In the genomic region with DNA sequence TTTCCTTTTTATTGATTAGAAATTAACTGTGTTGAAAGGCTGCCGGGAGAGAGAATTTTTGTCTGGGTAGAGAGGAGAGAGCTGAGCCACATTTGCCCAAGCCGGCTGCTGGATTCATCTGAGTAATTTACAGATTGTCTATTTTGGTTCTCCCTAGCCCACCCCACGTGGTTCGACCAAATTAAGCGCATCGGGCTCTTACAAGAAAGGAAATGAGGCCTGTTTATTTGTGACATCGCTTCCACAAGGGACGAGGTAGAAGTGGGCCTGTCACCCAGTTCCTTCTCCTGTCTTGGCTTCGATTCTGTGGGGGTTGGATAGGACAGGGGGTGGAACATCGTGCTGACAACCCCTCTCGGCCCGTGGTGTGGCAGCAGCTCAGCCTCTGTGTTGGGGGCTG, we compare ENCODE assay signal across 12 cellular contexts. TPM values are rescaled to one million over a fixed set of nuclear protein-coding genes. Genes with fewer than 3 reads are reported as not detected.
DNase-seq lines count a peak whose midpoint lies in the region; ATAC-seq and TF ChIP-seq lines count a peak whose summit lies in the region.
"Had no signal": no experiment of that assay in that cellular context is flagged by ENCODE, and none has a peak within 500 bp of the region (broad histone marks: within the 10 kb centered on the region; RNA-seq: fewer than 3 reads in every experiment).

No MANE protein-coding gene starts in this region.

- H3K27ac ChIP-seq in H9 (ENCODE audit: insufficient read length, low read depth, low read length) (no peak overlapping the region), MM.1S (ENCODE audit: low read length) (no peak overlapping the region), tibial nerve (peak overlapping the region in 2 of 4 donors; percentile 13 to 29)
- no peak overlapping the region for H3K27ac ChIP-seq in naive thymus-derived CD4-positive, alpha-beta T cell (ENCODE audit: low read depth, low read length)
- H3K27ac ChIP-seq: HL-60 had no signal

- H3K9ac ChIP-seq in H9 (ENCODE audit: extremely low read depth, insufficient read length, low read length): no peak overlapping the region
- no peak overlapping the region for H3K9ac ChIP-seq in MM.1S (ENCODE audit: low read length)

- H3K4me1 ChIP-seq in H9 (ENCODE audit: insufficient read depth, low read length): no peaks in the 10 kb centered on the region; the same call in 1 of the 2 replicates
- peaks cover 10% of the 10 kb centered on the region for H3K4me1 ChIP-seq in MM.1S (ENCODE audit: low read length)
- no peaks in the 10 kb centered on the region for H3K4me1 ChIP-seq in naive thymus-derived CD4-positive, alpha-beta T cell (ENCODE audit: control insufficient read depth in 2 of 2, insufficient read depth in 2 of 2, low read length in 2 of 2)
- H3K4me1 ChIP-seq in tibial nerve: no peaks in the 10 kb centered on the region

- H3K27me3 Mint-ChIP-seq in H9 (ENCODE audit: low read depth): no peaks in the 10 kb centered on the region
- peaks cover 0 to 9% (median 6%) of the 10 kb centered on the region in 5 donors for H3K27me3 Mint-ChIP-seq in naive thymus-derived CD4-positive, alpha-beta T cell
- H3K27me3 Mint-ChIP-seq in activated T-helper 2 cell treated with anti-CD3 and anti-CD28 coated beads, Interferon-gamma antibody, Interleukin-2, Interleukin-4, amounts not matched to agents 10 μg/mL and 5 μg/mL and 100 μg/mL, durations not matched to agents 14 hours and 24 hours and 36 hours (ENCODE audit: low read depth): no peaks in the 10 kb centered on the region
- peaks cover 4% of the 10 kb centered on the region for H3K27me3 Mint-ChIP-seq in stimulated activated naive CD8-positive, alpha-beta T cell treated with anti-CD3 and anti-CD28 coated beads, Interleukin-15, amount 100 ng/mL, for 72 hours

- TF ChIP-seq CTCF in H9 (conservative IDR thresholded peaks at IDR 0.05) (no peak), MM.1S (IDR thresholded peaks at IDR 0.05; ENCODE audit: low read length) (no peak), tibial nerve (IDR thresholded peaks at IDR 0.05) (no peak)

- H4K8ac ChIP-seq in H9 (replicated peaks; ENCODE audit: insufficient read length, low read depth, low read length): no peak overlapping the region

- no peak for TF ChIP-seq POLR2A in tibial nerve (IDR thresholded peaks at IDR 0.05)

- H3K79me2 ChIP-seq in H9 (ENCODE audit: insufficient read depth, low read length) (no peaks in the 10 kb centered on the region), MM.1S (ENCODE audit: low read length) (no peaks in the 10 kb centered on the region)

- H3T11ph ChIP-seq in H9 (ENCODE audit: low read length): no peak overlapping the region

- WGBS in H9 (ENCODE audit: extremely low coverage, insufficient read length, low lambda C conversion rate): no CpG with 5 or more reads among the region's 12 CpGs
- 62 to 70% methylated on average over 12 of the region's 12 CpGs for WGBS in tibial nerve, 2 donors

- no peaks in the 10 kb centered on the region for H3K36me3 ChIP-seq in MM.1S (replicated peaks; ENCODE audit: insufficient read depth, low read length)
- H3K36me3 ChIP-seq in naive thymus-derived CD4-positive, alpha-beta T cell (ENCODE audit: control insufficient read depth in 2 of 3, insufficient read depth in 3 of 3, low read length in 3 of 3): no peaks in the 10 kb centered on the region
- no peaks in the 10 kb centered on the region for H3K36me3 ChIP-seq in tibial nerve

- H3K9me3 ChIP-seq in H9 (ENCODE audit: control insufficient read depth, low read depth, low read length) (no peaks in the 10 kb centered on the region), MM.1S (replicated peaks; ENCODE audit: insufficient read depth, low read length) (no peaks in the 10 kb centered on the region), tibial nerve (peaks cover 0 to 4% (median 0%) of the 10 kb centered on the region in 4 donors)
- peaks cover 0 to 8% (median 0%) of the 10 kb centered on the region in 3 experiments for H3K9me3 ChIP-seq in naive thymus-derived CD4-positive, alpha-beta T cell (ENCODE audit: control insufficient read depth in 2 of 3, low read length in 3 of 3)

- intact Hi-C loops in naive thymus-derived CD4-positive, alpha-beta T cell (cut with micrococcal nuclease): no loop called here
- intact Hi-C loops in activated T-helper 2 cell treated with anti-CD3 and anti-CD28 coated beads, Interferon-gamma antibody, Interleukin-2, Interleukin-4, amounts not matched to agents 10 μg/mL and 5 μg/mL and 100 μg/mL, durations not matched to agents 14 hours and 24 hours and 36 hours (cut with micrococcal nuclease): no loop called here

- ATAC-seq in GM18867 (IDR thresholded peaks at IDR 0.05; ENCODE audit: unreplicated experiment): peak; percentile 39
- peak; percentile 26 for ATAC-seq in naive thymus-derived CD4-positive, alpha-beta T cell
- no peak for ATAC-seq in stimulated activated naive CD8-positive, alpha-beta T cell treated with anti-CD3 and anti-CD28 coated beads, Interleukin-15, amount 100 ng/mL, for 72 hours

- no peaks in the 10 kb centered on the region for H4K20me1 ChIP-seq in H9 (ENCODE audit: control insufficient read depth, insufficient read depth, insufficient read length)
- H4K20me1 ChIP-seq in MM.1S (ENCODE audit: insufficient read depth, low read length): no peaks in the 10 kb centered on the region

- H2BK12ac ChIP-seq in H9 (ENCODE audit: insufficient read length, low read depth, low read length): no peak overlapping the region

- peak overlapping the region in 2 of 3 experiments; percentile 24 to 68; a peak in 3 of 7 replicates for H3K27ac Mint-ChIP-seq in H9
- no peak overlapping the region for H3K27ac Mint-ChIP-seq in naive thymus-derived CD4-positive, alpha-beta T cell
- H3K27ac Mint-ChIP-seq in activated T-helper 2 cell treated with anti-CD3 and anti-CD28 coated beads, Interferon-gamma antibody, Interleukin-2, Interleukin-4, amounts not matched to agents 10 μg/mL and 5 μg/mL and 100 μg/mL, durations not matched to agents 14 hours and 24 hours and 36 hours: no peak overlapping the region
- no peak overlapping the region for H3K27ac Mint-ChIP-seq in stimulated activated naive CD8-positive, alpha-beta T cell treated with anti-CD3 and anti-CD28 coated beads, Interleukin-15, amount 100 ng/mL, for 72 hours
- H3K27ac Mint-ChIP-seq: mesothelial cell of epicardium had no signal

- no peak for DNase-seq in H9
- no peak for DNase-seq in MM.1S
- no peak for DNase-seq in naive thymus-derived CD4-positive, alpha-beta T cell
- no peak for DNase-seq in activated T-helper 2 cell treated with anti-CD3 and anti-CD28 coated beads, Interferon-gamma antibody, Interleukin-2, Interleukin-4, amounts not matched to agents 10 μg/mL and 5 μg/mL and 100 μg/mL, durations not matched to agents 14 hours and 24 hours and 36 hours (ENCODE audit: low spot score)
- DNase-seq in tibial nerve (ENCODE audit: low spot score in 2 of 2): no peak
- DNase-seq in DMS79 treated with DMSO at 0.1 percent for 48 hours (lab: John Stamatoyannopoulos, UW): no peak
- DNase-seq in stimulated activated naive CD8-positive, alpha-beta T cell treated with anti-CD3 and anti-CD28 coated beads, Interleukin-15, amount 100 ng/mL, for 72 hours: no peak
- DNase-seq: activated CD4-positive, alpha-beta T cell treated with anti-CD3 and anti-CD28 coated beads for 4 hours; NCI-H69 had no signal

- H3K23me2 ChIP-seq in H9 (ENCODE audit: insufficient read length, low read depth, low read length, poor library complexity, severe bottlenecking): no peaks in the 10 kb centered on the region

- H4K5ac ChIP-seq in H9 (ENCODE audit: insufficient read length, low read depth, low read length): no peak overlapping the region

- no peak overlapping the region for H2BK5ac ChIP-seq in H9 (ENCODE audit: insufficient read length, low read length)

- H3K18ac ChIP-seq in H9 (ENCODE audit: insufficient read length, low read depth, low read length): no peak overlapping the region

- H3K4me3 Mint-ChIP-seq in H9: no peak overlapping the region
- no peak overlapping the region for H3K4me3 Mint-ChIP-seq in naive thymus-derived CD4-positive, alpha-beta T cell
- no peak overlapping the region for H3K4me3 Mint-ChIP-seq in activated T-helper 2 cell treated with anti-CD3 and anti-CD28 coated beads, Interferon-gamma antibody, Interleukin-2, Interleukin-4, amounts not matched to agents 10 μg/mL and 5 μg/mL and 100 μg/mL, durations not matched to agents 14 hours and 24 hours and 36 hours (ENCODE audit: low read depth)
- no peak overlapping the region for H3K4me3 Mint-ChIP-seq in stimulated activated naive CD8-positive, alpha-beta T cell treated with anti-CD3 and anti-CD28 coated beads, Interleukin-15, amount 100 ng/mL, for 72 hours
- H3K4me3 Mint-ChIP-seq: mesothelial cell of epicardium had no signal

- H3K9me2 ChIP-seq in MM.1S (replicated peaks; ENCODE audit: insufficient read depth, low read length): no peaks in the 10 kb centered on the region

- H3K4me3 ChIP-seq in MM.1S (ENCODE audit: low read length): no peak overlapping the region
- H3K4me3 ChIP-seq in naive thymus-derived CD4-positive, alpha-beta T cell (ENCODE audit: low read length): no peak overlapping the region
- no peak overlapping the region for H3K4me3 ChIP-seq in tibial nerve

- H3K27me3 ChIP-seq in H9 (ENCODE audit: insufficient read depth, low read length) (no peaks in the 10 kb centered on the region), MM.1S (replicated peaks; ENCODE audit: insufficient read depth, low read length) (no peaks in the 10 kb centered on the region; the same call in 1 of the 2 replicates), tibial nerve (no peaks in the 10 kb centered on the region)
- H3K27me3 ChIP-seq in naive thymus-derived CD4-positive, alpha-beta T cell (ENCODE audit: control insufficient read depth in 2 of 2, insufficient read depth in 2 of 2, low read length in 2 of 2): no peaks in the 10 kb centered on the region

- no peak overlapping the region for H3K14ac ChIP-seq in H9 (ENCODE audit: insufficient read depth, low read length)

- H2BK120ac ChIP-seq in H9 (ENCODE audit: low read depth, low read length, poor library complexity, severe bottlenecking): no peak overlapping the region

- CTCF ChIA-PET in naive thymus-derived CD4-positive, alpha-beta T cell (lab: Charles Lee): no interaction called here

- H3K9me3 Mint-ChIP-seq in H9: peaks cover 4 to 8% of the 10 kb centered on the region in 2 experiments; a peak in 4 of 5 replicates
- peaks cover 0 to 18% (median 6%) of the 10 kb centered on the region in 11 donors for H3K9me3 Mint-ChIP-seq in naive thymus-derived CD4-positive, alpha-beta T cell
- peaks cover 8% of the 10 kb centered on the region for H3K9me3 Mint-ChIP-seq in activated T-helper 2 cell treated with anti-CD3 and anti-CD28 coated beads, Interferon-gamma antibody, Interleukin-2, Interleukin-4, amounts not matched to agents 10 μg/mL and 5 μg/mL and 100 μg/mL, durations not matched to agents 14 hours and 24 hours and 36 hours
- peaks cover 13 to 17% of the 10 kb centered on the region in 2 donors for H3K9me3 Mint-ChIP-seq in stimulated activated naive CD8-positive, alpha-beta T cell treated with anti-CD3 and anti-CD28 coated beads, Interleukin-15, amount 100 ng/mL, for 72 hours

- POLR2A ChIA-PET in naive thymus-derived CD4-positive, alpha-beta T cell (lab: Charles Lee): no interaction called here

- H3K79me1 ChIP-seq in H9 (ENCODE audit: insufficient read depth, low read depth, low read length, poor library complexity, severe bottlenecking): no peaks in the 10 kb centered on the region

- H3K36me3 Mint-ChIP-seq in H9 (ENCODE audit: insufficient read depth in 1 of 3, low read depth in 3 of 3): peaks cover 0 to 6% (median 3%) of the 10 kb centered on the region in 3 experiments; a peak in 2 of 7 replicates
- H3K36me3 Mint-ChIP-seq in naive thymus-derived CD4-positive, alpha-beta T cell: peaks cover 0 to 4% (median 0%) of the 10 kb centered on the region in 5 donors
- no peaks in the 10 kb centered on the region for H3K36me3 Mint-ChIP-seq in activated T-helper 2 cell treated with anti-CD3 and anti-CD28 coated beads, Interferon-gamma antibody, Interleukin-2, Interleukin-4, amounts not matched to agents 10 μg/mL and 5 μg/mL and 100 μg/mL, durations not matched to agents 14 hours and 24 hours and 36 hours (ENCODE audit: low read depth)

- no peak for TF ChIP-seq EP300 in tibial nerve (IDR thresholded peaks at IDR 0.05)

- H2AFZ ChIP-seq in H9 (ENCODE audit: low read length) (no peak overlapping the region), MM.1S (ENCODE audit: low read length) (0 out of 2 replicates have a peak overlapping the region, but pooled peaks have one; percentile 29)

- H3K4ac ChIP-seq in H9 (ENCODE audit: low read depth, low read length): no peak overlapping the region

- H3K56ac ChIP-seq in H9 (ENCODE audit: insufficient read length, low read depth, low read length): no peak overlapping the region

- H2BK20ac ChIP-seq in H9 (ENCODE audit: low read depth, low read length, poor library complexity, severe bottlenecking): no peak overlapping the region

- H3K23ac ChIP-seq in H9 (ENCODE audit: insufficient read length, low read depth, low read length): no peak overlapping the region

- no peak overlapping the region for H2BK15ac ChIP-seq in H9 (ENCODE audit: low read depth, low read length)

- H3K4me2 ChIP-seq in H9 (ENCODE audit: insufficient read depth, insufficient read length, low read length) (no peak overlapping the region), MM.1S (ENCODE audit: low read depth, low read length) (peak overlapping the region; percentile 43; the same call in 1 of the 2 replicates)

- H3F3A ChIP-seq in MM.1S (ENCODE audit: insufficient read depth, low read length): no peaks in the 10 kb centered on the region

- H3K4me1 Mint-ChIP-seq in H9: peaks cover 15 to 23% of the 10 kb centered on the region in 2 experiments
- H3K4me1 Mint-ChIP-seq in naive thymus-derived CD4-positive, alpha-beta T cell: peaks cover 0 to 4% (median 0%) of the 10 kb centered on the region in 7 donors
- no peaks in the 10 kb centered on the region for H3K4me1 Mint-ChIP-seq in activated T-helper 2 cell treated with anti-CD3 and anti-CD28 coated beads, Interferon-gamma antibody, Interleukin-2, Interleukin-4, amounts not matched to agents 10 μg/mL and 5 μg/mL and 100 μg/mL, durations not matched to agents 14 hours and 24 hours and 36 hours (ENCODE audit: low read depth)
- H3K4me1 Mint-ChIP-seq in stimulated activated naive CD8-positive, alpha-beta T cell treated with anti-CD3 and anti-CD28 coated beads, Interleukin-15, amount 100 ng/mL, for 72 hours: no peaks in the 10 kb centered on the region
- H3K4me1 Mint-ChIP-seq: mesothelial cell of epicardium had no signal

- no peak overlapping the region for H2AK5ac ChIP-seq in H9 (ENCODE audit: insufficient read length, low read length)

- no peak overlapping the region for H4K91ac ChIP-seq in H9 (ENCODE audit: insufficient read length, low read depth, low read length)

RNA-seq across cellular contexts. Expression of a gene that starts 42.9 kb away (rescaled TPM):
- total RNA-seq in H9 (2021) (2.6 and 3.0 TPM in 2 replicates), tibial nerve (10 to 100 TPM in 2 of 4 donors, 1 to 10 TPM in 2; 8.1 to 33.9 (median 12.7) TPM)
- total RNA-seq in naive thymus-derived CD4-positive, alpha-beta T cell: 1 to 10 TPM in 1 of 5 experiments, under 1 TPM in 2, not detected in 2; 0.08 to 3.6 (median 0.24) TPM
- not detected for polyA plus RNA-seq in naive thymus-derived CD4-positive, alpha-beta T cell
- total RNA-seq in activated T-helper 2 cell treated with anti-CD3 and anti-CD28 coated beads, Interferon-gamma antibody, Interleukin-2, Interleukin-4, amounts not matched to agents 10 μg/mL and 5 μg/mL and 100 μg/mL, durations not matched to agents 14 hours and 24 hours and 36 hours: 0.34 and 0.57 TPM in 2 replicates

Comparison
In these comparisons a context has a peak if more than half of its experiments do, and no peak if none do; other contexts are left out.
1. H3K27ac Mint-ChIP-seq: peak in H9 (2 of 3); none in naive thymus-derived CD4-positive, alpha-beta T cell (0 of 9), activated T-helper 2 cell treated with anti-CD3 and anti-CD28 coated beads, Interferon-gamma antibody, Interleukin-2, Interleukin-4, amounts not matched to agents 10 μg/mL and 5 μg/mL and 100 μg/mL, durations not matched to agents 14 hours and 24 hours and 36 hours (single experiment) and stimulated activated naive CD8-positive, alpha-beta T cell treated with anti-CD3 and anti-CD28 coated beads, Interleukin-15, amount 100 ng/mL, for 72 hours (0 of 2).